8 cellular contexts compared by ENCODE assay signal in the genomic region with DNA sequence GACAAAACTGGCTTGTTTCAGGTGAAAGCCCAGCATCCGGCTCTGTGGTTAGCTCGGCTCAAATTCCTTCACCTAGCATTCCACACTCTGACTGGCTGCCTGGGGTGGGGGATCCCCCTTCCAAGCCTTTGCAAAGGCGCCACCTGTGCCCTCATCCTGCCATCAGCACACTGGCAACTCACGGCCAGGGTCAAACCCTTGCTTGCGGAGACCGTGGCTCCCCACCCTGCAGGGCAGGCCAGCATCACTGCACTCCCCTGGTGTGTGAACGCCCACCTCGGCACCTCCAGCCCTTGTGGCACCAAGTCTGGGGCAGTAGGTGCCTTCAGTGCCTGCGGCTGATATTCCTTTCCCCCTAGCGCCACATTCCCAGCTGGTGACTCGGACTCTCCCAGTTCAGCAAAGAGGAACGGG. TPM values are rescaled to one million over a fixed set of nuclear protein-coding genes. Genes with fewer than 3 reads are reported as not detected.
DNase-seq lines count a peak whose midpoint lies in the region; ATAC-seq, FAIRE-seq and TF ChIP-seq lines count a peak whose summit lies in the region.

No MANE protein-coding gene starts in this region.

- TF ChIP-seq CTCF in pancreas (IDR thresholded peaks at IDR 0.05) = no peak

- 9 to 10% methylated on average over 9 to 12 of the region's 12 CpGs for WGBS in pancreas, 2 donors

- peak overlapping the region; percentile 76; the same call in 1 of the 2 replicates for H3K27ac ChIP-seq in SJCRH30
- peak overlapping the region; percentile 86 to 94 (median 94) for H3K27ac ChIP-seq in pancreas

- H3K9me3 ChIP-seq in SJCRH30 (replicated peaks) (no peaks in the 10 kb centered on the region), pancreas (no peaks in the 10 kb centered on the region)

- H3K27me3 ChIP-seq in SJCRH30 (no peaks in the 10 kb centered on the region), pancreas (no peaks in the 10 kb centered on the region)

- peaks cover 16% of the 10 kb centered on the region; the same call in 1 of the 2 replicates for H3K4me1 ChIP-seq in SJCRH30
- H3K4me1 ChIP-seq in pancreas = peaks cover 16 to 33% (median 25%) of the 10 kb centered on the region in 3 donors

- DNase-seq in EL = peak; percentile 46
- no peak for DNase-seq in SJCRH30
- peak in 3 of 6 donors; percentile 46 to 61 (median 52) for DNase-seq in pancreas
- DNase-seq in GDM1 (lab: John Stamatoyannopoulos, UW) = no peak
- no peak for DNase-seq in NCI-H1694 (lab: John Stamatoyannopoulos, UW)
- no peak for DNase-seq in KG1 (lab: John Stamatoyannopoulos, UW)
- no peak for DNase-seq in NCI-H2029 treated with DMSO at 0.1 percent for 48 hours (lab: John Stamatoyannopoulos, UW)

- intact Hi-C loops in pancreas (cut with DNase I) = no loop called here

- H3K4me3 ChIP-seq in SJCRH30 (peak overlapping the region; percentile 87), pancreas (peak overlapping the region; percentile 67 to 99 (median 84))

- no peak for FAIRE-seq in pancreas (lab: Jason Lieb, UNC)

- ATAC-seq in esophagus mucosa (peak; percentile 14), pancreas (peak in 1 of 4 donors; percentile 8)

- H3K36me3 ChIP-seq in SJCRH30 = peaks cover 35% of the 10 kb centered on the region
- peaks cover 4 to 27% (median 26%) of the 10 kb centered on the region in 3 donors for H3K36me3 ChIP-seq in pancreas

RNA-seq across cellular contexts. Expression of a gene that starts 1.3 kb away (rescaled TPM):
- 270 and 288 TPM in 2 replicates for total RNA-seq in SJCRH30 (2014; rRNA removed; shearing (Covaris generic))
- total RNA-seq in esophagus mucosa (210 TPM), pancreas (100 to 1,000 TPM; 142 to 203 (median 162) TPM)
- polyA plus RNA-seq in pancreas = 100 to 1,000 TPM; 254 to 282 TPM

RNA-seq across cellular contexts. Expression of a gene that starts 3.2 kb away (rescaled TPM):
- total RNA-seq in SJCRH30 (2014; rRNA removed; shearing (Covaris generic)) = 17.5 and 18.4 TPM in 2 replicates
- total RNA-seq in esophagus mucosa (6.3 TPM), pancreas (10 to 100 TPM in 2 of 6 donors, 1 to 10 TPM in 4; 7.1 to 11.1 (median 9.2) TPM)
- 1 to 10 TPM; 5.8 to 9.3 TPM for polyA plus RNA-seq in pancreas

RNA-seq across cellular contexts. Expression of a gene that starts 31.8 kb away (rescaled TPM):
- 75.0 and 78.3 TPM in 2 replicates for total RNA-seq in SJCRH30 (2014; rRNA removed; shearing (Covaris generic))
- 17.6 TPM for total RNA-seq in esophagus mucosa
- 1 to 10 TPM; 3.4 to 8.4 (median 4.5) TPM for total RNA-seq in pancreas
- 1 to 10 TPM; 6.3 to 7.3 TPM for polyA plus RNA-seq in pancreas

RNA-seq across cellular contexts. Expression of a gene that starts 57.5 kb away (rescaled TPM):
- 236 and 239 TPM in 2 replicates for total RNA-seq in SJCRH30 (2014; rRNA removed; shearing (Covaris generic))
- total RNA-seq in esophagus mucosa (23.8 TPM), pancreas (10 to 100 TPM in 4 of 6 donors, 1 to 10 TPM in 2; 9.4 to 16.5 (median 11.0) TPM)
- polyA plus RNA-seq in pancreas = 10 to 100 TPM; 16.6 to 18.7 TPM

RNA-seq across cellular contexts. Expression of a gene that starts 57.8 kb away (rescaled TPM):
- total RNA-seq in SJCRH30 (2014; rRNA removed; shearing (Covaris generic)) = 41.5 and 45.7 TPM in 2 replicates
- total RNA-seq in esophagus mucosa = 8.6 TPM
- 10 to 100 TPM in 1 of 6 donors, 1 to 10 TPM in 5; 4.3 to 11.5 (median 6.3) TPM for total RNA-seq in pancreas
- polyA plus RNA-seq in pancreas = 1 to 10 TPM; 2.7 to 3.8 TPM
